ENCODE assay signal across 8 cellular contexts in the genomic region with DNA sequence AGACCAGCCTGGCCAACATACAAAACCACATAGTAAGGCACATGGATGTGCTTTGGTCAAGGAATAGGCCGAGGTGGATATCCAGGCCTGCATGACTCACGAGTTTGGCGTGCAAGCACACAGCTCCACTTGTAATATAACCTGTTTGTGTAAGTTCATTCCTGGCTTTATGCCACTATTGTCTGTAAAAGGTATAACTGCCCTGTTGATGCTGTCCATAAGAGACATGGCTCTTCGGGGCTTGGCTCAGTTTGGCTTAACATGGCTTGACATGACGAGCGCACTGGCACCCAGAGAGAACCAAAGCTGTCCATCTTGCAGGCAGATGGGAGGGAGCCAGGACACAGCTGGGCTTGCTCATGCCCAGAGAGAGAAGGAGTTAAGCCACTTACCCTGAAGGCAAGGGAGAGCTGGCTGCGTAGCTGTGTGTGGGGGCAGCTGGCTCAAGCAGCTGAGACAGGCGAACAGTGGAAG.
A peak's percentile ranks its signal among the peaks of the same experiment; 100 is the strongest.
DNase-seq lines count a peak whose midpoint lies in the region; ATAC-seq, FAIRE-seq and TF ChIP-seq lines count a peak whose summit lies in the region.
"Not testable (repeated sequence)": the region's sequence is repeated elsewhere in the genome, so short reads cannot be mapped to it uniquely, and the experiment has no call there.

No MANE protein-coding gene starts in this region.

- TF ChIP-seq CTCF in A549 (IDR thresholded peaks at IDR 0.05); brain microvascular endothelial cell (IDR thresholded peaks at IDR 0.05; ENCODE audit: low read depth, low read length, missing control alignments); fibroblast of pulmonary artery (IDR thresholded peaks at IDR 0.05; ENCODE audit: low read length, missing control alignments); HepG2 (CRISPR knock-in tag; IDR thresholded peaks at IDR 0.05): not testable (repeated sequence)

- H4K20me1 ChIP-seq in HepG2 (ENCODE audit: insufficient read depth, low read length), result not testable (repeated sequence)

- CTCF ChIA-PET in A549 (lab: Yijun Ruan, JAX); HepG2 (lab: Yijun Ruan, JAX; ENCODE audit: low intra/inter-chr PET ratio, low total read pairs): not testable (repeated sequence)

- 47% methylated on average over 8 of the region's 8 CpGs for WGBS in A549 (ENCODE audit: missing lambda C conversion rate)
- 59% methylated on average over 5 of the region's 8 CpGs for WGBS in HepG2 (ENCODE audit: low lambda C conversion rate)

- POLR2A ChIA-PET in A549 (lab: Yijun Ruan, JAX); HepG2 (lab: Yijun Ruan, JAX): not testable (repeated sequence)

- not testable (repeated sequence) for H3K36me3 ChIP-seq in MG63; brain microvascular endothelial cell (replicated peaks); HepG2 (replicated peaks in 1 of 2; ENCODE audit: control insufficient read depth in 1 of 2, insufficient read depth in 2 of 2, low read length in 2 of 2); rectal smooth muscle tissue (ENCODE audit: control insufficient read depth, insufficient read depth, low read length)

- H3K4me2 ChIP-seq in A549, result peak overlapping the region; percentile 19; the same call in 2 of the 3 replicates
- peak overlapping the region; percentile 44; the same call in 1 of the 2 replicates for H3K4me2 ChIP-seq in HepG2 (ENCODE audit: low read depth, low read length)

- not testable (repeated sequence) for H3K79me2 ChIP-seq in HepG2 (ENCODE audit: insufficient read depth, low read length)

- H3K27me3 ChIP-seq in MG63; brain microvascular endothelial cell (replicated peaks); HepG2 (ENCODE audit: control insufficient read depth in 1 of 2, insufficient read depth in 2 of 2, low read length in 2 of 2); rectal smooth muscle tissue (ENCODE audit: control insufficient read depth, insufficient read depth, low read length): not testable (repeated sequence)

- ATAC-seq in A549 (peak; percentile 60 to 78; a peak in 5 of 6 replicates), HepG2 (peak; percentile 70)

- TF ChIP-seq POLR2A in A549 (IDR thresholded peaks at IDR 0.05; ENCODE audit: low read length); HepG2 (IDR thresholded peaks at IDR 0.05; ENCODE audit: insufficient read depth in 1 of 2, low read depth in 2 of 2, low read length in 2 of 2): not testable (repeated sequence)

- H3K9ac ChIP-seq in HepG2 (ENCODE audit: insufficient read depth, low read depth, low read length), result 0 out of 2 replicates have a peak overlapping the region, but pooled peaks have one; percentile 18
- H3K9ac ChIP-seq in rectal smooth muscle tissue (ENCODE audit: low read length), result not testable (repeated sequence)

- in situ Hi-C loops in brain microvascular endothelial cell (cut with HindIII; ENCODE audit: low pct_ligation_motif_present, low sequenced_read_pairs); HepG2 (cut with HindIII; ENCODE audit: extremely low pct_ligation_motif_present, low pct_unique_long_range_greater_than_20kb): not testable (repeated sequence)

- H3K27ac ChIP-seq in A549 (peak overlapping the region; percentile 44 to 74), rectal smooth muscle tissue (ENCODE audit: low read depth, low read length) (peak overlapping the region; percentile 14)
- not testable (repeated sequence) for H3K27ac ChIP-seq in brain microvascular endothelial cell; HepG2 (ENCODE audit: extremely low read length, insufficient read depth, low read length)

- TF ChIP-seq EP300 in A549 (IDR thresholded peaks at IDR 0.05); HepG2 (IDR thresholded peaks at IDR 0.05; ENCODE audit: low read depth in 2 of 2, low read length in 2 of 2); HepG2 (CRISPR knock-in tag; IDR thresholded peaks at IDR 0.05; ENCODE audit: borderline replicate concordance): not testable (repeated sequence)

- BruUV-seq in HepG2 (replicated peaks; lab: Mats Ljungman, UMichigan), result not testable (repeated sequence)

- not testable (repeated sequence) for H3K9me3 ChIP-seq in A549; HepG2 (ENCODE audit: low read length)
- peaks cover 11% of the 10 kb centered on the region for H3K9me3 ChIP-seq in MG63

- H3K4me3 ChIP-seq in A549; MG63; brain microvascular endothelial cell (ENCODE audit: low read depth, low read length); fibroblast of pulmonary artery (replicated peaks; ENCODE audit: low read depth, low read length); rectal smooth muscle tissue (ENCODE audit: low read length): not testable (repeated sequence)
- peak overlapping the region in 1 of 3 experiments; percentile 10; a peak in 1 of 6 replicates for H3K4me3 ChIP-seq in HepG2 (replicated peaks in 1 of 3; ENCODE audit: insufficient read depth in 1 of 3, low read depth in 2 of 3, low read length in 3 of 3)

- FAIRE-seq in A549 (lab: Jason Lieb, UNC) (peak; percentile 94), HepG2 (lab: Jason Lieb, UNC) (peak; percentile 40)

- TF ChIP-seq RAD21 in A549 (conservative IDR thresholded peaks at IDR 0.05 in 1 of 2, IDR thresholded peaks at IDR 0.05 in 1 of 2); HepG2 (CRISPR knock-in tag; IDR thresholded peaks at IDR 0.05): not testable (repeated sequence)

- DNase-seq in A549 (ENCODE audit: low read depth in 1 of 2, low spot score in 1 of 2) (peak in 1 of 2 experiments; percentile 61), EL (peak; percentile 77), MG63 (peak; percentile 90), RPMI7951 (ENCODE audit: low read depth) (peak; percentile 94), brain microvascular endothelial cell (peak; percentile 86), fibroblast of pulmonary artery (ENCODE audit: low read depth) (peak; percentile 79), HepG2 (ENCODE audit: low spot score) (peak; percentile 62)

- H3K4me1 ChIP-seq in A549 (peaks cover 22% of the 10 kb centered on the region), HepG2 (ENCODE audit: insufficient read depth, low read length) (peaks cover 25% of the 10 kb centered on the region)
- not testable (repeated sequence) for H3K4me1 ChIP-seq in rectal smooth muscle tissue (ENCODE audit: control insufficient read depth, insufficient read depth, low read length)

- intact Hi-C loops in HepG2 (cut with micrococcal nuclease; ENCODE audit: unreplicated experiment), result not testable (repeated sequence)

- not testable (repeated sequence) for H2AFZ ChIP-seq in HepG2 (ENCODE audit: low read length)

TF ChIP-seq in A549, 52 proteins besides CTCF, POLR2A, EP300 and RAD21:
- TF ChIP-seq, protein P1, sequence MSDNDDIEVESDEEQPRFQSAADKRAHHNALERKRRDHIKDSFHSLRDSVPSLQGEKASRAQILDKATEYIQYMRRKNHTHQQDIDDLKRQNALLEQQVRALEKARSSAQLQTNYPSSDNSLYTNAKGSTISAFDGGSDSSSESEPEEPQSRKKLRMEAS (IDR thresholded peaks at IDR 0.05), result peak; percentile 54; the same call in 1 of the 2 replicates
- peak in 1 of 2 experiments; percentile 28; a peak in 1 of 5 replicates for TF ChIP-seq JUN (IDR thresholded peaks at IDR 0.05)
- TF ChIP-seq FOSL2 (IDR thresholded peaks at IDR 0.05), result not testable (repeated sequence)
- peak; percentile 55 for TF ChIP-seq FOSL2 (CRISPR knock-in tag; IDR thresholded peaks at IDR 0.05)

TF ChIP-seq in HepG2, 621 proteins besides CTCF, POLR2A, EP300 and RAD21 (continues in another document):
- TF ChIP-seq FOSL2 (CRISPR knock-in tag; IDR thresholded peaks at IDR 0.05) (peak; percentile 94), ZSCAN31 (CRISPR knock-in tag; IDR thresholded peaks at IDR 0.05; ENCODE audit: low read depth) (peak; percentile 94), SOX13 (CRISPR knock-in tag; conservative IDR thresholded peaks at IDR 0.05 in 1 of 2, IDR thresholded peaks at IDR 0.05 in 1 of 2) (peak in 1 of 2 experiments; percentile 63; a peak in 2 of 4 replicates), JUND (CRISPR knock-in tag; IDR thresholded peaks at IDR 0.05) (0 out of 2 replicates have a peak, but pooled peaks have one; percentile 48), GABPB1 (CRISPR knock-in tag; IDR thresholded peaks at IDR 0.05) (peak; percentile 20; the same call in 1 of the 2 replicates)
- TF ChIP-seq SOX13 (IDR thresholded peaks at IDR 0.05), result not testable (repeated sequence)
- TF ChIP-seq, protein P2, sequence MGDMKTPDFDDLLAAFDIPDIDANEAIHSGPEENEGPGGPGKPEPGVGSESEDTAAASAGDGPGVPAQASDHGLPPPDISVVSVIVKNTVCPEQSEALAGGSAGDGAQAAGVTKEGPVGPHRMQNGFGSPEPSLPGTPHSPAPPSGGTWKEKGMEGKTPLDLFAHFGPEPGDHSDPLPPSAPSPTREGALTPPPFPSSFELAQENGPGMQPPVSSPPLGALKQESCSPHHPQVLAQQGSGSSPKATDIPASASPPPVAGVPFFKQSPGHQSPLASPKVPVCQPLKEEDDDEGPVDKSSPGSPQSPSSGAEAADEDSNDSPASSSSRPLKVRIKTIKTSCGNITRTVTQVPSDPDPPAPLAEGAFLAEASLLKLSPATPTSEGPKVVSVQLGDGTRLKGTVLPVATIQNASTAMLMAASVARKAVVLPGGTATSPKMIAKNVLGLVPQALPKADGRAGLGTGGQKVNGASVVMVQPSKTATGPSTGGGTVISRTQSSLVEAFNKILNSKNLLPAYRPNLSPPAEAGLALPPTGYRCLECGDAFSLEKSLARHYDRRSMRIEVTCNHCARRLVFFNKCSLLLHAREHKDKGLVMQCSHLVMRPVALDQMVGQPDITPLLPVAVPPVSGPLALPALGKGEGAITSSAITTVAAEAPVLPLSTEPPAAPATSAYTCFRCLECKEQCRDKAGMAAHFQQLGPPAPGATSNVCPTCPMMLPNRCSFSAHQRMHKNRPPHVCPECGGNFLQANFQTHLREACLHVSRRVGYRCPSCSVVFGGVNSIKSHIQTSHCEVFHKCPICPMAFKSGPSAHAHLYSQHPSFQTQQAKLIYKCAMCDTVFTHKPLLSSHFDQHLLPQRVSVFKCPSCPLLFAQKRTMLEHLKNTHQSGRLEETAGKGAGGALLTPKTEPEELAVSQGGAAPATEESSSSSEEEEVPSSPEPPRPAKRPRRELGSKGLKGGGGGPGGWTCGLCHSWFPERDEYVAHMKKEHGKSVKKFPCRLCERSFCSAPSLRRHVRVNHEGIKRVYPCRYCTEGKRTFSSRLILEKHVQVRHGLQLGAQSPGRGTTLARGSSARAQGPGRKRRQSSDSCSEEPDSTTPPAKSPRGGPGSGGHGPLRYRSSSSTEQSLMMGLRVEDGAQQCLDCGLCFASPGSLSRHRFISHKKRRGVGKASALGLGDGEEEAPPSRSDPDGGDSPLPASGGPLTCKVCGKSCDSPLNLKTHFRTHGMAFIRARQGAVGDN (CRISPR knock-in tag; IDR thresholded peaks at IDR 0.05), result 0 out of 2 replicates have a peak, but pooled peaks have one; percentile 23
